ENCODE assay signal across 20 cellular contexts in the genomic region with DNA sequence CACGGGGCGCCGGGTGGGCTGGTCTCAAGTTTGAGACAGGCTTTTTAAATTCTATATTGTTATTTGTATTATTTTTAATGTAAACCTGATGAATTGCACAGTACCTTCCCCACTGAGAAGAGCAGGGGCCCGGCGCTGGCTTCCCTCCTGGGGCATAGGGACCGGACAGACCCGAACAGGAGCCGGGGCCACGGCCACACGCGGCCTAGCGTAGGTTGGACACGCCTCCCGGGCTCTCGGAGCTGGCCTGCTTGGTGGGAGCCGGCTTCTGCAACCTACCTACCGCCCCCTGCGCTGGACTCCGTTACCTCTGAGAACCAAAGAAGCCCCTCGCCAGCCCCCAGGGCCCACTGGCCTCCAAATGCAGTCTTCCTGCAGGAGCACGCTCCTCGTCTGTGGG. TPM values are rescaled to one million over a fixed set of nuclear protein-coding genes. Genes with fewer than 3 reads are reported as not detected.
DNase-seq lines count a peak whose midpoint lies in the region; ATAC-seq and TF ChIP-seq lines count a peak whose summit lies in the region.
"Had no signal": no experiment of that assay in that cellular context is flagged by ENCODE, and none has a peak within 500 bp of the region (broad histone marks: within the 10 kb centered on the region; RNA-seq: fewer than 3 reads in every experiment).

No MANE protein-coding gene starts in this region.

- peaks cover 0 to 3% of the 10 kb centered on the region in 2 experiments; a peak in 1 of 5 replicates for H3K9me3 Mint-ChIP-seq in H9
- H3K9me3 Mint-ChIP-seq: CD4-positive, CD25-positive, alpha-beta regulatory T cell; CD8-positive, alpha-beta T cell; HFFc6 had no signal

- H2BK120ac ChIP-seq in H9 (ENCODE audit: low read depth, low read length, poor library complexity, severe bottlenecking) = no peak overlapping the region

- H3K4me1 Mint-ChIP-seq in H9 = peaks cover 7 to 9% of the 10 kb centered on the region in 2 experiments
- H3K4me1 Mint-ChIP-seq: B cell had no signal

- no CpG with 5 or more reads among the region's 22 CpGs for WGBS in H9 (ENCODE audit: extremely low coverage, insufficient read length, low lambda C conversion rate)

- no peaks in the 10 kb centered on the region; the same call in 1 of the 2 replicates for H3K27me3 Mint-ChIP-seq in H9 (ENCODE audit: low read depth)

- no peaks in the 10 kb centered on the region for H4K20me1 ChIP-seq in H9 (ENCODE audit: control insufficient read depth, insufficient read depth, insufficient read length)
- H4K20me1 ChIP-seq: BLaER1 had no signal

- no peak overlapping the region for H4K91ac ChIP-seq in H9 (ENCODE audit: insufficient read length, low read depth, low read length)

- H2AFZ ChIP-seq in H9 (ENCODE audit: low read length) = no peak overlapping the region

- H3K4ac ChIP-seq in H9 (ENCODE audit: low read depth, low read length) = no peak overlapping the region

- H3K18ac ChIP-seq in H9 (ENCODE audit: insufficient read length, low read depth, low read length) = no peak overlapping the region

- H3K79me2 ChIP-seq in H9 (ENCODE audit: insufficient read depth, low read length) = no peaks in the 10 kb centered on the region

- no peak overlapping the region for H3K56ac ChIP-seq in H9 (ENCODE audit: insufficient read length, low read depth, low read length)

- ATAC-seq in left cardiac atrium = no peak
- ATAC-seq in HG03521 (IDR thresholded peaks at IDR 0.05; ENCODE audit: unreplicated experiment) = no peak
- ATAC-seq in GM18520 (IDR thresholded peaks at IDR 0.05; ENCODE audit: unreplicated experiment) = no peak
- no peak for ATAC-seq in HG03460 (IDR thresholded peaks at IDR 0.05; ENCODE audit: unreplicated experiment)
- ATAC-seq: CD8-positive, alpha-beta T cell; GM12878 had no signal

- no peak overlapping the region for H3K23ac ChIP-seq in H9 (ENCODE audit: insufficient read length, low read depth, low read length)

- DNase-seq in left ventricle myocardium inferior (no peak), left cardiac atrium (no peak), H9 (peak; percentile 50), retina (peak; percentile 13)
- DNase-seq: Caco-2; CD4-positive, CD25-positive, alpha-beta regulatory T cell; CD8-positive, alpha-beta T cell; DMS153; DND-41; GDM1; HFFc6 had no signal

- H3K27me3 ChIP-seq in left ventricle myocardium inferior (ENCODE audit: low read depth) = peaks cover 19% of the 10 kb centered on the region
- H3K27me3 ChIP-seq in H9 (ENCODE audit: insufficient read depth, low read length) = no peaks in the 10 kb centered on the region
- H3K27me3 ChIP-seq: BLaER1 had no signal

- no peaks in the 10 kb centered on the region for H3K23me2 ChIP-seq in H9 (ENCODE audit: insufficient read length, low read depth, low read length, poor library complexity, severe bottlenecking)

- H3K4me1 ChIP-seq in left ventricle myocardium inferior (no peaks in the 10 kb centered on the region), H9 (ENCODE audit: insufficient read depth, low read length) (no peaks in the 10 kb centered on the region; the same call in 1 of the 2 replicates)
- H3K4me1 ChIP-seq: BLaER1, Caco-2, HAP-1 had no signal

- no peak overlapping the region for H3K4me2 ChIP-seq in H9 (ENCODE audit: insufficient read depth, insufficient read length, low read length)
- H3K4me2 ChIP-seq: BLaER1 had no signal

- no peak overlapping the region for H3K4me3 Mint-ChIP-seq in H9
- H3K4me3 Mint-ChIP-seq: B cell; CD4-positive, CD25-positive, alpha-beta regulatory T cell; CD8-positive, alpha-beta T cell; HFFc6 had no signal

- peak overlapping the region; percentile 41 for H3K4me3 ChIP-seq in left ventricle myocardium inferior
- H3K4me3 ChIP-seq: BLaER1, GM12878, HAP-1 had no signal

- H3K36me3 ChIP-seq in left ventricle myocardium inferior = no peaks in the 10 kb centered on the region
- H3K36me3 ChIP-seq: BLaER1, HAP-1 had no signal

- H3K27ac ChIP-seq in left ventricle myocardium inferior (replicated peaks) = no peak overlapping the region
- H3K27ac ChIP-seq in H9 (ENCODE audit: insufficient read length, low read depth, low read length) = no peak overlapping the region
- H3K27ac ChIP-seq: 22Rv1, BLaER1, C4-2B had no signal

- no peak overlapping the region for H4K5ac ChIP-seq in H9 (ENCODE audit: insufficient read length, low read depth, low read length)

- intact Hi-C loops in left ventricle myocardium inferior (cut with micrococcal nuclease) (no loop called here), left cardiac atrium (cut with DNase I) (no loop called here)

- no peak overlapping the region for H3K9ac ChIP-seq in H9 (ENCODE audit: extremely low read depth, insufficient read length, low read length)
- H3K9ac ChIP-seq: BLaER1 had no signal

- H3K27ac Mint-ChIP-seq in H9 = no peak overlapping the region
- H3K27ac Mint-ChIP-seq: B cell; CD4-positive, CD25-positive, alpha-beta regulatory T cell; CD8-positive, alpha-beta T cell; HFFc6 had no signal

- no peak overlapping the region for H2AK5ac ChIP-seq in H9 (ENCODE audit: insufficient read length, low read length)

- H3K36me3 Mint-ChIP-seq in H9 (ENCODE audit: insufficient read depth in 1 of 3, low read depth in 3 of 3) = no peaks in the 10 kb centered on the region
- H3K36me3 Mint-ChIP-seq: CD4-positive, CD25-positive, alpha-beta regulatory T cell; CD8-positive, alpha-beta T cell had no signal

- H2BK5ac ChIP-seq in H9 (ENCODE audit: insufficient read length, low read length) = no peak overlapping the region

- no peak overlapping the region for H3T11ph ChIP-seq in H9 (ENCODE audit: low read length)

- H3K9me3 ChIP-seq in left ventricle myocardium inferior (replicated peaks) (no peaks in the 10 kb centered on the region), H9 (ENCODE audit: control insufficient read depth, low read depth, low read length) (no peaks in the 10 kb centered on the region)
- H3K9me3 ChIP-seq: HAP-1 had no signal

- H2BK20ac ChIP-seq in H9 (ENCODE audit: low read depth, low read length, poor library complexity, severe bottlenecking) = no peak overlapping the region

- H2BK15ac ChIP-seq in H9 (ENCODE audit: low read depth, low read length) = no peak overlapping the region

- no peak overlapping the region for H2BK12ac ChIP-seq in H9 (ENCODE audit: insufficient read length, low read depth, low read length)

- H3K14ac ChIP-seq in H9 (ENCODE audit: insufficient read depth, low read length) = no peak overlapping the region

- H3K79me1 ChIP-seq in H9 (ENCODE audit: insufficient read depth, low read depth, low read length, poor library complexity, severe bottlenecking) = no peaks in the 10 kb centered on the region

- TF ChIP-seq CTCF in left ventricle myocardium inferior (IDR thresholded peaks at IDR 0.05; ENCODE audit: borderline replicate concordance) = no peak
- no peak for TF ChIP-seq CTCF in H9 (conservative IDR thresholded peaks at IDR 0.05)

- no peak overlapping the region for H4K8ac ChIP-seq in H9 (replicated peaks; ENCODE audit: insufficient read length, low read depth, low read length)

RNA-seq across cellular contexts. Expression of gene LANCL2, which starts 19.8 kb away (rescaled TPM):
- total RNA-seq in left ventricle myocardium inferior = 7.9 TPM
- 10 to 100 TPM in 1 of 2 donors, 1 to 10 TPM in 1; 6.7 to 10.9 TPM for total RNA-seq in left cardiac atrium
- total RNA-seq in H9 (2021) = 26.4 and 30.4 TPM in 2 replicates

Comparison
In these comparisons a context has a peak if more than half of its experiments do, and no peak if none do; other contexts are left out.
1. DNase-seq: peak in H9 (single experiment) and retina (single experiment); none in left ventricle myocardium inferior (single experiment) and left cardiac atrium (single experiment).